In the genomic region with DNA sequence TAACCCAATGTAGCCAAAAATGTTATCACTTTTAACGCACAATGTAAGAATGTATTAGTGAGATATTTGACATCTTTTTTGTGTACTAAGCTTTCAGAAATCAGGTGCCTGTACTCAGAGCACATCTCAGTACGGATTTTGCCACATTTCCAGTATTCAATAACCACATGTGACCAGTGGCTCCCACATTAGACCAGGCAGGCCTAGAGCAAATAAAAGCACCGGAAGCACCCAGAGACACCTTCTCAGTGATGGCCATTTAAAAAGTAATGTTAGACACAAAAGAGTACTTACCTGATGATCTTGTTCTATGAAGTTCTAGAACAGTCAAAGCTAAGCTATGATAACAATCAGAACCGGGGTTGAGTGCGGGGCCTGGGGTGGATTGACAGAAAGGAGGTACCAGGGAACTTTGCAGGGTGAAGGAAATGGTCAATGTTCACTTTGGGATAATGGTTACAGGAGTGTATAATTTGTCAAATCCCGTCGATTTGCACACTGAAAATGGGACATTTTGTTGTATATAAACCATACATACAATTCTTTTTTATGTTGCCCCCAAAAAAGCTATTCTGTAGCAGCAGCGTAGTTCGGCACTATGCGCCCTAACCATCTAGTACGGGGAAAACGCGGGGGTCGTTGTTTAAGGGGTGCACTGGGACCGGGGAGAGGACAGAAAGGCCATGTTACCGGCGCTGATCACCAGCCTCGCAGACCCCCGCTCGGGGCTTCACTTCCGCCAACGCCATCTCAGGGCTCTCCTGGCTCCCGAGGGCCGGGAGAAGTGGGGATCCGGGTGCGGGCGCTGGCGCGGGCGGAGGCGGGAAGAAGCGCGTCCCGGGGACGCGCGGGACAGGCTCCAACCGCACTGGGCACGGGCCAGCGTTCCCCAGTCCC, we compare ENCODE assay signal across 8 cellular contexts. TPM values are rescaled to one million over a fixed set of nuclear protein-coding genes. Genes with fewer than 3 reads are reported as not detected.
DNase-seq lines count a peak whose midpoint lies in the region; ATAC-seq and TF ChIP-seq lines count a peak whose summit lies in the region.

No MANE protein-coding gene starts in this region.

- WGBS in hepatocyte (ENCODE audit: low lambda C conversion rate, missing lambda C conversion rate), result 8% methylated on average over 31 of the region's 40 CpGs

- no peaks in the 10 kb centered on the region for H3K4me1 ChIP-seq in hepatocyte (ENCODE audit: insufficient read depth)
- peaks cover 0 to 2% of the 10 kb centered on the region in 2 donors for H3K4me1 ChIP-seq in gastrocnemius medialis

- no peak for TF ChIP-seq CTCF in activated CD8-positive, alpha-beta T cell treated with anti-CD3 and anti-CD28 coated beads for 36 hours (IDR thresholded peaks at IDR 0.05)
- TF ChIP-seq CTCF in hepatocyte (IDR thresholded peaks at IDR 0.05; ENCODE audit: poor library complexity), result no peak
- no peak for TF ChIP-seq CTCF in gastrocnemius medialis (IDR thresholded peaks at IDR 0.05 in 4 of 5, conservative IDR thresholded peaks at IDR 0.05 in 1 of 5)

- H3K36me3 ChIP-seq in hepatocyte (replicated peaks; ENCODE audit: insufficient read depth, low read depth) (no peaks in the 10 kb centered on the region), gastrocnemius medialis (no peaks in the 10 kb centered on the region)

- H3K4me1 Mint-ChIP-seq in activated naive CD4-positive, alpha-beta T cell treated with anti-CD3 and anti-CD28 coated beads, Interleukin-2, amount 10 ng/mL, durations not matched to agents 7 days and 5 days, result peaks cover 21% of the 10 kb centered on the region
- H3K4me1 Mint-ChIP-seq in activated CD8-positive, alpha-beta T cell treated with anti-CD3 and anti-CD28 coated beads for 36 hours (ENCODE audit: low read depth), result peaks cover 16% of the 10 kb centered on the region

- CTCF ChIA-PET in activated naive CD4-positive, alpha-beta T cell treated with anti-CD3 and anti-CD28 coated beads, Interleukin-2, amount 10 ng/mL, durations not matched to agents 7 days and 5 days (lab: Charles Lee), result no interaction called here
- CTCF ChIA-PET in activated CD8-positive, alpha-beta T cell treated with anti-CD3 and anti-CD28 coated beads for 36 hours (lab: Charles Lee), result no interaction called here

- no peaks in the 10 kb centered on the region for H3K36me3 Mint-ChIP-seq in activated naive CD4-positive, alpha-beta T cell treated with anti-CD3 and anti-CD28 coated beads, Interleukin-2, amount 10 ng/mL, durations not matched to agents 7 days and 5 days
- H3K36me3 Mint-ChIP-seq in activated CD8-positive, alpha-beta T cell treated with anti-CD3 and anti-CD28 coated beads for 36 hours (ENCODE audit: low read depth), result no peaks in the 10 kb centered on the region

- in situ Hi-C loops in gastrocnemius medialis (cut with MboI; ENCODE audit: low sequenced_read_pairs in 4 of 4), result loop anchor here in 2 of 4 donors (25.0 kb wide), 3 partner anchors 176 to 1024 kb away; a partner anchor contains a TSS

- H4K20me1 ChIP-seq in hepatocyte (ENCODE audit: insufficient read depth, poor library complexity, severe bottlenecking), result no peaks in the 10 kb centered on the region

- no peaks in the 10 kb centered on the region for H3K9me3 Mint-ChIP-seq in activated naive CD4-positive, alpha-beta T cell treated with anti-CD3 and anti-CD28 coated beads, Interleukin-2, amount 10 ng/mL, durations not matched to agents 7 days and 5 days
- H3K9me3 Mint-ChIP-seq in activated CD8-positive, alpha-beta T cell treated with anti-CD3 and anti-CD28 coated beads for 36 hours, result no peaks in the 10 kb centered on the region

- ATAC-seq in HG03039 (IDR thresholded peaks at IDR 0.05; ENCODE audit: unreplicated experiment), result peak; percentile 15
- ATAC-seq in activated CD8-positive, alpha-beta T cell treated with anti-CD3 and anti-CD28 coated beads for 36 hours, result peak; percentile 10
- no peak for ATAC-seq in gastrocnemius medialis

- H3K9me3 ChIP-seq in hepatocyte (ENCODE audit: low read depth) (no peaks in the 10 kb centered on the region), gastrocnemius medialis (no peaks in the 10 kb centered on the region)

- H3K27me3 Mint-ChIP-seq in activated naive CD4-positive, alpha-beta T cell treated with anti-CD3 and anti-CD28 coated beads, Interleukin-2, amount 10 ng/mL, durations not matched to agents 7 days and 5 days, result no peaks in the 10 kb centered on the region
- H3K27me3 Mint-ChIP-seq in activated CD8-positive, alpha-beta T cell treated with anti-CD3 and anti-CD28 coated beads for 36 hours, result no peaks in the 10 kb centered on the region

- POLR2A ChIA-PET in activated CD8-positive, alpha-beta T cell treated with anti-CD3 and anti-CD28 coated beads for 36 hours (lab: Charles Lee), result interaction anchor here (0.8 kb wide), 2 partner anchors 9 to 113 kb away, joined by 3 read pairs; no protein-coding TSS in a partner anchor

- peak overlapping the region; percentile 46 for H3K4me3 ChIP-seq in hepatocyte
- H3K4me3 ChIP-seq in gastrocnemius medialis, result peak overlapping the region; percentile 61 to 68 (median 66)

- H3K4me3 Mint-ChIP-seq in activated naive CD4-positive, alpha-beta T cell treated with anti-CD3 and anti-CD28 coated beads, Interleukin-2, amount 10 ng/mL, durations not matched to agents 7 days and 5 days, result peak overlapping the region; percentile 78
- peak overlapping the region; percentile 70 for H3K4me3 Mint-ChIP-seq in activated CD8-positive, alpha-beta T cell treated with anti-CD3 and anti-CD28 coated beads for 36 hours

- H3K9me2 ChIP-seq in hepatocyte (replicated peaks; ENCODE audit: insufficient read depth), result no peaks in the 10 kb centered on the region

- DNase-seq in activated naive CD4-positive, alpha-beta T cell treated with anti-CD3 and anti-CD28 coated beads, Interleukin-2, amount 10 ng/mL, durations not matched to agents 7 days and 5 days, result no peak
- no peak for DNase-seq in activated naive CD4-positive, alpha-beta T cell (lab: John Stamatoyannopoulos, UW)
- no peak for DNase-seq in activated CD8-positive, alpha-beta T cell treated with anti-CD3 and anti-CD28 coated beads for 36 hours
- DNase-seq in hepatocyte (ENCODE audit: low spot score) (peak; percentile 23), gastrocnemius medialis (no peak), GM19240 (ENCODE audit: insufficient read length, low spot score) (no peak), NCI-H187 (lab: John Stamatoyannopoulos, UW) (no peak)

- H3K27ac Mint-ChIP-seq in activated naive CD4-positive, alpha-beta T cell treated with anti-CD3 and anti-CD28 coated beads, Interleukin-2, amount 10 ng/mL, durations not matched to agents 7 days and 5 days, result peak overlapping the region; percentile 58
- H3K27ac Mint-ChIP-seq in activated CD8-positive, alpha-beta T cell treated with anti-CD3 and anti-CD28 coated beads for 36 hours, result peak overlapping the region; percentile 44

- H2AFZ ChIP-seq in hepatocyte, result peak overlapping the region; percentile 92

- intact Hi-C loops in activated CD8-positive, alpha-beta T cell treated with anti-CD3 and anti-CD28 coated beads for 36 hours (cut with micrococcal nuclease), result loop anchor here (10.0 kb wide), 1 partner anchor 73 kb away; a partner anchor contains a TSS
- intact Hi-C loops in gastrocnemius medialis (cut with DNase I; ENCODE audit: low total_unique reads), result loop anchor here (10.0 kb wide), 1 partner anchor 1037 kb away; no protein-coding TSS in a partner anchor

- H3K27me3 ChIP-seq in hepatocyte (no peaks in the 10 kb centered on the region), gastrocnemius medialis (peaks cover 0 to 5% (median 4%) of the 10 kb centered on the region in 3 donors)

- peak overlapping the region; percentile 79 for H3K4me2 ChIP-seq in hepatocyte

- peaks cover 50% of the 10 kb centered on the region for H3K79me2 ChIP-seq in hepatocyte

- H3K27ac ChIP-seq in hepatocyte (peak overlapping the region; percentile 87), gastrocnemius medialis (peak overlapping the region; percentile 71 to 84 (median 78))

- no peak for TF ChIP-seq POLR2A in gastrocnemius medialis (IDR thresholded peaks at IDR 0.05)

RNA-seq across cellular contexts. Expression of a gene that starts 1.0 kb away (rescaled TPM):
- 1 to 10 TPM; 6.2 to 6.7 TPM for total RNA-seq in activated CD8-positive, alpha-beta T cell treated with anti-CD3 and anti-CD28 coated beads for 36 hours
- total RNA-seq in hepatocyte (55.7 and 57.1 TPM in 2 replicates), gastrocnemius medialis (1 to 10 TPM; 2.0 to 3.8 (median 2.8) TPM)
- 25.4 and 26.2 TPM in 2 replicates for polyA plus RNA-seq in hepatocyte

RNA-seq across cellular contexts. Expression of a gene that starts 7.9 kb away (rescaled TPM):
- total RNA-seq in activated CD8-positive, alpha-beta T cell treated with anti-CD3 and anti-CD28 coated beads for 36 hours, result 10 to 100 TPM; 18.2 to 20.4 TPM
- total RNA-seq in hepatocyte, result 57.8 and 59.7 TPM in 2 replicates
- 50.2 and 52.1 TPM in 2 replicates for polyA plus RNA-seq in hepatocyte
- total RNA-seq in gastrocnemius medialis, result 10 to 100 TPM; 10.6 to 26.4 (median 16.9) TPM

Comparison
In these comparisons a context has a peak if more than half of its experiments do, and no peak if none do; other contexts are left out.
1. ATAC-seq: peak in HG03039 (single experiment) and activated CD8-positive, alpha-beta T cell treated with anti-CD3 and anti-CD28 coated beads for 36 hours (single experiment); none in gastrocnemius medialis (0 of 2).